Comparison of ENCODE assay signal across 13 cellular contexts in the genomic region with DNA sequence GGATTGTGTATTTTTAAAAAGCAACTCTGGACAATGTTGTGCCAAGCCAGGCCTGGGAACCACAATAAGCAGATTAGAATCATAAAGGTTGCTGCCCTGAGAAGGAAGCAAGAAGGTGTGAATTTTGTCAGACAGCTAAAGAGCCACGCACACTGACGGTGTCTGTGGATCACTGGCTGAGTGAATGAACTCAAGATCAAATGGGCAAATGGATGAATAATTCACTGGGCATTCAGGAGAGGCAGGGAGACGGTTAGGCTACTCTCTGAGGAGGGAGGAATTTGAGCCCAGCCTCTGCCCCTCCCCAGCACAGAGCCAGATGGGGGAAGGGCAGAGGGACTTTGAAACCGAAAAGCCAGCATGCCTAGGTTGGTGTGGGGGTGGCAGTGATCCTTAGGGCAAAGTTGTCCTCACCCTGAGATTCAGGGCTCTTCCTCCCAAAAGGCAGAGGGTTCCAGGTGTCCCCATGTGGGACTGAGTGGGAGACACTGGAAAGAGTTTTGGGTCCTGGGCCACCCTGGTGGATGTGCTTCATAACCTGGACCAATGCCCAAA. TPM values are rescaled to one million over a fixed set of nuclear protein-coding genes. Genes with fewer than 3 reads are reported as not detected.
DNase-seq lines count a peak whose midpoint lies in the region; ATAC-seq, FAIRE-seq and TF ChIP-seq lines count a peak whose summit lies in the region.
"Had no signal": no experiment of that assay in that cellular context is flagged by ENCODE, and none has a peak within 500 bp of the region (broad histone marks: within the 10 kb centered on the region; RNA-seq: fewer than 3 reads in every experiment).

No MANE protein-coding gene starts in this region.

- H3K79me2 ChIP-seq in hepatocyte = no peaks in the 10 kb centered on the region

- ATAC-seq in GM19463 (IDR thresholded peaks at IDR 0.05; ENCODE audit: unreplicated experiment) (no peak), HG02973 (IDR thresholded peaks at IDR 0.05; ENCODE audit: unreplicated experiment) (no peak)
- ATAC-seq: left ventricle myocardium superior, Panc1 had no signal

- H3K36me3 Mint-ChIP-seq in CD4-positive, alpha-beta memory T cell = no peaks in the 10 kb centered on the region

- CTCF ChIA-PET in CD4-positive, alpha-beta memory T cell (lab: Charles Lee; ENCODE audit: partially characterized antibody) = interaction anchor here (0.5 kb wide), 1 partner anchor 44 kb away, joined by 4 read pairs; no protein-coding TSS in a partner anchor

- H3K27ac Mint-ChIP-seq in CD4-positive, alpha-beta memory T cell = peak overlapping the region in 2 of 7 donors; percentile 2 to 43

- no peaks in the 10 kb centered on the region for H3K9me3 ChIP-seq in SK-N-MC (ENCODE audit: low read depth, low read length)
- no peaks in the 10 kb centered on the region for H3K9me3 ChIP-seq in hepatocyte (ENCODE audit: low read depth)
- no peaks in the 10 kb centered on the region for H3K9me3 ChIP-seq in sigmoid colon
- no peaks in the 10 kb centered on the region for H3K9me3 ChIP-seq in CD4-positive, alpha-beta memory T cell (ENCODE audit: control insufficient read depth in 1 of 2, low read length in 2 of 2)
- H3K9me3 ChIP-seq: tibial nerve had no signal

- no peaks in the 10 kb centered on the region for H3K36me3 ChIP-seq in SK-N-MC (ENCODE audit: insufficient read depth, low read length)
- no peaks in the 10 kb centered on the region for H3K36me3 ChIP-seq in hepatocyte (replicated peaks; ENCODE audit: insufficient read depth, low read depth)
- H3K36me3 ChIP-seq in sigmoid colon = no peaks in the 10 kb centered on the region
- H3K36me3 ChIP-seq in CD4-positive, alpha-beta memory T cell (ENCODE audit: insufficient read depth, low read length) = no peaks in the 10 kb centered on the region
- H3K36me3 ChIP-seq: tibial nerve had no signal

- TF ChIP-seq POLR2A in H54 (IDR thresholded peaks at IDR 0.05; ENCODE audit: low read depth, low read length) (no peak), sigmoid colon (IDR thresholded peaks at IDR 0.05) (no peak)

- FAIRE-seq in H54 (lab: Jason Lieb, UNC) = peak; percentile 92

- WGBS in hepatocyte (ENCODE audit: low lambda C conversion rate, missing lambda C conversion rate) = 64% methylated on average over 4 of the region's 4 CpGs
- 13 to 46% methylated on average over 4 of the region's 4 CpGs for WGBS in sigmoid colon, 2 donors

- no peaks in the 10 kb centered on the region for H3K9me3 Mint-ChIP-seq in CD4-positive, alpha-beta memory T cell

- H3K4me1 Mint-ChIP-seq in CD4-positive, alpha-beta memory T cell = peaks cover 4 to 9% (median 6%) of the 10 kb centered on the region in 4 donors

- POLR2A ChIA-PET in CD4-positive, alpha-beta memory T cell (lab: Charles Lee; ENCODE audit: partially characterized antibody) = no interaction called here

- peaks cover 6 to 22% of the 10 kb centered on the region in 2 donors for H3K27me3 Mint-ChIP-seq in CD4-positive, alpha-beta memory T cell

- H2AFZ ChIP-seq in hepatocyte = no peak overlapping the region

- TF ChIP-seq EP300 in sigmoid colon (IDR thresholded peaks at IDR 0.05) = no peak

- H3K4me1 ChIP-seq in hepatocyte (ENCODE audit: insufficient read depth) (peaks cover 40% of the 10 kb centered on the region), sigmoid colon (peaks cover 0 to 37% (median 29%) of the 10 kb centered on the region in 4 donors)
- H3K4me1 ChIP-seq in CD4-positive, alpha-beta memory T cell (ENCODE audit: insufficient read depth, low read length) = peaks cover 17% of the 10 kb centered on the region

- no peak overlapping the region for H3K4me2 ChIP-seq in hepatocyte

- H4K20me1 ChIP-seq in hepatocyte (ENCODE audit: insufficient read depth, poor library complexity, severe bottlenecking) = no peaks in the 10 kb centered on the region

- H3K4me3 ChIP-seq in SK-N-MC (no peak overlapping the region), hepatocyte (no peak overlapping the region), sigmoid colon (no peak overlapping the region)
- H3K4me3 ChIP-seq in CD4-positive, alpha-beta memory T cell (ENCODE audit: low read length in 2 of 2) = no peak overlapping the region
- H3K4me3 ChIP-seq: tibial nerve had no signal

- TF ChIP-seq CTCF in hepatocyte (IDR thresholded peaks at IDR 0.05; ENCODE audit: poor library complexity) (no peak), sigmoid colon (IDR thresholded peaks at IDR 0.05) (no peak)

- intact Hi-C loops in sigmoid colon (cut with DNase I) = no loop called here
- intact Hi-C loops in CD4-positive, alpha-beta memory T cell (cut with micrococcal nuclease) = no loop called here

- DNase-seq in H54 (ENCODE audit: insufficient read length, low spot score) = peak; percentile 84
- DNase-seq in SK-N-MC (ENCODE audit: low read depth, low spot score) = no peak
- no peak for DNase-seq in hepatocyte (ENCODE audit: low spot score)
- DNase-seq in sigmoid colon = no peak
- DNase-seq in CD4-positive, alpha-beta memory T cell = no peak
- DNase-seq: activated T-cell treated with anti-CD3 and anti-CD28 coated beads, Interleukin-2, amount 50 U/mL, for 1 hour; central memory CD4-positive, alpha-beta T cell; left ventricle myocardium superior had no signal

- no peaks in the 10 kb centered on the region for H3K27me3 ChIP-seq in hepatocyte
- H3K27me3 ChIP-seq in sigmoid colon = peaks cover 0 to 28% (median 19%) of the 10 kb centered on the region in 3 donors
- H3K27me3 ChIP-seq in CD4-positive, alpha-beta memory T cell (ENCODE audit: insufficient read depth, low read length) = peaks cover 12% of the 10 kb centered on the region

- no peak overlapping the region for H3K4me3 Mint-ChIP-seq in CD4-positive, alpha-beta memory T cell

- H3K27ac ChIP-seq in SK-N-MC = no peak overlapping the region
- H3K27ac ChIP-seq in hepatocyte = peak overlapping the region; percentile 62
- peak overlapping the region; percentile 26 to 77 (median 44) for H3K27ac ChIP-seq in sigmoid colon
- H3K27ac ChIP-seq in CD4-positive, alpha-beta memory T cell (ENCODE audit: low read depth, low read length) = no peak overlapping the region

- H3K9me2 ChIP-seq in hepatocyte (replicated peaks; ENCODE audit: insufficient read depth) = no peaks in the 10 kb centered on the region

- H3K9ac ChIP-seq in SK-N-MC (ENCODE audit: insufficient read length) = peak overlapping the region; percentile 41

RNA-seq across cellular contexts. Expression of a gene that starts 19.5 kb away (rescaled TPM):
- total RNA-seq in hepatocyte (24.3 and 31.5 TPM in 2 replicates), sigmoid colon (not detected)
- polyA plus RNA-seq in hepatocyte (18.5 and 40.1 TPM in 2 replicates), sigmoid colon (not detected)
- not detected for total RNA-seq in CD4-positive, alpha-beta memory T cell
- polyA plus RNA-seq in CD4-positive, alpha-beta memory T cell = not detected
- total RNA-seq: left ventricle myocardium superior, right cardiac atrium, tibial nerve had no signal
- polyA plus RNA-seq: right cardiac atrium had no signal

RNA-seq across cellular contexts. Expression of a gene that starts 30.0 kb away (rescaled TPM):
- total RNA-seq in hepatocyte (0.80 and 1.6 TPM in 2 replicates), sigmoid colon (not detected)
- polyA plus RNA-seq in hepatocyte (1.0 and 1.5 TPM in 2 replicates), sigmoid colon (1 to 10 TPM in 1 of 3 donors, not detected in 2; 5.2 TPM)
- 1 to 10 TPM; 1.9 to 3.0 TPM for total RNA-seq in CD4-positive, alpha-beta memory T cell
- not detected for polyA plus RNA-seq in CD4-positive, alpha-beta memory T cell

RNA-seq across cellular contexts. Expression of a gene that starts 35.3 kb away (rescaled TPM):
- total RNA-seq in hepatocyte (0.36 and 1.1 TPM in 2 replicates), sigmoid colon (under 1 TPM in 3 of 4 donors, not detected in 1; under 0.01 to 0.55 (median 0.27) TPM)
- polyA plus RNA-seq in hepatocyte (0.34 and 0.52 TPM in 2 replicates), sigmoid colon (under 1 TPM; under 0.01 to 0.41 (median 0.23) TPM)
- under 1 TPM in 1 of 2 experiments, not detected in 1; 0.06 TPM for total RNA-seq in CD4-positive, alpha-beta memory T cell
- polyA plus RNA-seq in CD4-positive, alpha-beta memory T cell = not detected
- total RNA-seq: tibial nerve had no signal

RNA-seq across cellular contexts. Expression of a gene that starts 49.3 kb away (rescaled TPM):
- total RNA-seq in hepatocyte = 105 and 124 TPM in 2 replicates
- polyA plus RNA-seq in hepatocyte = 136 and 153 TPM in 2 replicates
- 10 to 100 TPM; 32.1 to 96.0 (median 90.3) TPM for total RNA-seq in sigmoid colon
- polyA plus RNA-seq in sigmoid colon = 100 to 1,000 TPM; 155 to 188 (median 163) TPM
- 10 to 100 TPM; 32.8 to 34.8 TPM for total RNA-seq in CD4-positive, alpha-beta memory T cell
- 100 to 1,000 TPM in 1 of 2 donors, 10 to 100 TPM in 1; 93.5 to 159 TPM for polyA plus RNA-seq in CD4-positive, alpha-beta memory T cell

Comparison
In these comparisons a context has a peak if more than half of its experiments do, and no peak if none do; other contexts are left out.
1. H3K27ac ChIP-seq: peak in hepatocyte (single experiment) and sigmoid colon (4 of 4); none in SK-N-MC (single experiment) and CD4-positive, alpha-beta memory T cell (single experiment).
2. RNA of a gene that starts 19.5 kb away (total RNA-seq): 24.3 to 31.5 TPM in hepatocyte; not detected in sigmoid colon and not detected in CD4-positive, alpha-beta memory T cell; every median in the first group is over 10 times any median in the second.